In genomic region chr2:134623046-134623445, GRCh38 we compare ENCODE assay signal across 23 cellular contexts.
"Had no signal": no experiment of that assay in that cellular context is flagged by ENCODE, and none has a peak within 500 bp of the region (broad histone marks: within the 10 kb centered on the region; RNA-seq: fewer than 3 reads in every experiment).

No MANE protein-coding gene starts in this region.

- H3K27me3 Mint-ChIP-seq: activated naive CD4-positive, alpha-beta T cell treated with anti-CD3 and anti-CD28 coated beads, Interleukin-2, amount 10 ng/mL, durations not matched to agents 7 days and 5 days; activated T-cell treated with anti-CD3 and anti-CD28 coated beads, Interleukin-2, amount 50 U/mL, for 24 hours; progenitor cell of endocrine pancreas had no signal

- H3K27ac Mint-ChIP-seq: activated naive CD4-positive, alpha-beta T cell treated with anti-CD3 and anti-CD28 coated beads, Interleukin-2, amount 10 ng/mL, durations not matched to agents 7 days and 5 days; activated T-cell treated with anti-CD3 and anti-CD28 coated beads, Interleukin-2, amount 50 U/mL, for 24 hours; progenitor cell of endocrine pancreas; stimulated activated naive CD8-positive, alpha-beta T cell treated with anti-CD3 and anti-CD28 coated beads, Interleukin-15, amount 100 ng/mL, for 72 hours; T-helper 2 cell treated with Interferon-gamma antibody and Interleukin-4, amounts not matched to agents 5 μg/mL and 100 μg/mL, for 36 hours had no signal

- H3K27me3 ChIP-seq: brain microvascular endothelial cell, gastroesophageal sphincter, hepatocyte, ovary, right lobe of liver, thyroid gland, upper lobe of left lung, vagina had no signal

- H3K36me3 Mint-ChIP-seq: activated naive CD4-positive, alpha-beta T cell treated with anti-CD3 and anti-CD28 coated beads, Interleukin-2, amount 10 ng/mL, durations not matched to agents 7 days and 5 days had no signal

- ATAC-seq: gastroesophageal sphincter, right lobe of liver had no signal

- H3K4me3 ChIP-seq: gastroesophageal sphincter, hepatocyte, left ventricle myocardium inferior, lung, ovary, right lobe of liver, thyroid gland, upper lobe of left lung, vagina had no signal

- H3K4me1 ChIP-seq: gastroesophageal sphincter, left ventricle myocardium inferior, right lobe of liver, thyroid gland, upper lobe of left lung, vagina had no signal

- DNase-seq: activated CD8-positive, alpha-beta memory T cell treated with anti-CD3 and anti-CD28 coated beads for 24 hours; activated CD8-positive, alpha-beta memory T cell treated with anti-CD3 and anti-CD28 coated beads, Interleukin-2, amount 50 U/mL, for 4 hours; activated gamma-delta T cell; activated naive CD4-positive, alpha-beta T cell treated with anti-CD3 and anti-CD28 coated beads, Interleukin-2, amount 10 ng/mL, durations not matched to agents 7 days and 5 days; activated T-cell treated with anti-CD3 and anti-CD28 coated beads, Interleukin-2, amount 50 U/mL, for 24 hours; amniotic stem cell; brain microvascular endothelial cell; cortex of kidney; islet precursor cell; left ventricle myocardium inferior; ovary; right lobe of liver; stimulated activated CD4-positive, alpha-beta T cell treated with anti-CD3 and anti-CD28 coated beads, Interleukin-4, amount 100 ng/mL, for 1 hour; thyroid gland; upper lobe of left lung had no signal

- H3K27ac ChIP-seq: brain microvascular endothelial cell, gastroesophageal sphincter, hepatocyte, left ventricle myocardium inferior, ovary, right lobe of liver, thyroid gland, upper lobe of left lung, vagina, VCaP had no signal

- H3K4me2 ChIP-seq: hepatocyte had no signal

- H2AFZ ChIP-seq: hepatocyte had no signal

- H3K4me1 Mint-ChIP-seq: activated naive CD4-positive, alpha-beta T cell treated with anti-CD3 and anti-CD28 coated beads, Interleukin-2, amount 10 ng/mL, durations not matched to agents 7 days and 5 days had no signal

- H3K36me3 ChIP-seq: brain microvascular endothelial cell, gastroesophageal sphincter, left ventricle myocardium inferior, ovary, right lobe of liver, thyroid gland, upper lobe of left lung, vagina had no signal

- H3K4me3 Mint-ChIP-seq: activated naive CD4-positive, alpha-beta T cell treated with anti-CD3 and anti-CD28 coated beads, Interleukin-2, amount 10 ng/mL, durations not matched to agents 7 days and 5 days; activated T-cell treated with anti-CD3 and anti-CD28 coated beads, Interleukin-2, amount 50 U/mL, for 24 hours; stimulated activated naive CD8-positive, alpha-beta T cell treated with anti-CD3 and anti-CD28 coated beads, Interleukin-15, amount 100 ng/mL, for 72 hours; T-helper 2 cell treated with Interferon-gamma antibody and Interleukin-4, amounts not matched to agents 5 μg/mL and 100 μg/mL, for 36 hours had no signal

- H3K79me2 ChIP-seq: hepatocyte had no signal

- H3K9me3 ChIP-seq: ovary, right lobe of liver, thyroid gland, vagina had no signal
